In the genomic region with DNA sequence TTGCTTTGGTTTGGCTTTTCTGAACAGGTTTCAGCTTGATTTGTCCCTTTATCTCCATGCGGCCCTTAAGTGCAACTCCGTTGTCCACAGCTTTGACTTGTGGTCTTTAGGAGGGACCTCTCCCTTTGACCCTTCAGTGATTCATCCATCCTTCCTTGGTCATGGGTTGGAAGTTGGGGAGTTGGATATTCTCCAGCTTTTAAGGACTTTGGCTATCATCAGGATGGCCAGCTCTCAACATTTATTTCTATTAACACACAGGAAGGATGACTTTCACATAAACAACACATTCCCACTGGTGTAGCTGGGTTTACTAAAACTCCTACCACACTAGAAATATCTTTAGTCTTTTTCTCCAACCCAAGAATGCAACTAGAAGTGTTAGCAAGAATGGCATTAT, we compare ENCODE assay signal across 2 cellular contexts.
TF ChIP-seq lines count a peak whose summit lies in the region.

No MANE protein-coding gene starts in this region.

TF ChIP-seq in SK-N-SH, 30 proteins besides CTCF, POLR2A, EP300 and RAD21:
- TF ChIP-seq, protein P1, sequence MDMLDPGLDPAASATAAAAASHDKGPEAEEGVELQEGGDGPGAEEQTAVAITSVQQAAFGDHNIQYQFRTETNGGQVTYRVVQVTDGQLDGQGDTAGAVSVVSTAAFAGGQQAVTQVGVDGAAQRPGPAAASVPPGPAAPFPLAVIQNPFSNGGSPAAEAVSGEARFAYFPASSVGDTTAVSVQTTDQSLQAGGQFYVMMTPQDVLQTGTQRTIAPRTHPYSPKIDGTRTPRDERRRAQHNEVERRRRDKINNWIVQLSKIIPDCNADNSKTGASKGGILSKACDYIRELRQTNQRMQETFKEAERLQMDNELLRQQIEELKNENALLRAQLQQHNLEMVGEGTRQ (IDR thresholded peaks at IDR 0.05; ENCODE audit: borderline replicate concordance, low read depth, low read length) = no peak
- TF ChIP-seq FOXM1 (IDR thresholded peaks at IDR 0.05; ENCODE audit: low read depth) (no peak), ELF1 (IDR thresholded peaks at IDR 0.05) (no peak), FOXJ3 (CRISPR knock-in tag; IDR thresholded peaks at IDR 0.05) (no peak), MXI1 (IDR thresholded peaks at IDR 0.05; ENCODE audit: low read depth, low read length) (no peak), FOSL2 (IDR thresholded peaks at IDR 0.05; ENCODE audit: borderline replicate concordance, low read depth) (no peak), NFIC (IDR thresholded peaks at IDR 0.05; ENCODE audit: borderline replicate concordance) (no peak), JUND (IDR thresholded peaks at IDR 0.05) (no peak), SMC3 (IDR thresholded peaks at IDR 0.05; ENCODE audit: low read depth, low read length) (no peak), CHD2 (IDR thresholded peaks at IDR 0.05; ENCODE audit: low read length, partially characterized antibody) (no peak), NRF1 (IDR thresholded peaks at IDR 0.05; ENCODE audit: low read depth, low read length) (no peak), RCOR1 (IDR thresholded peaks at IDR 0.05; ENCODE audit: low read length) (no peak), MEF2A (IDR thresholded peaks at IDR 0.05; ENCODE audit: borderline replicate concordance, low read depth) (no peak), RFX5 (IDR thresholded peaks at IDR 0.05; ENCODE audit: low read length) (no peak), SIN3A (IDR thresholded peaks at IDR 0.05; ENCODE audit: borderline replicate concordance, low read depth, low read length) (no peak), YY1 (IDR thresholded peaks at IDR 0.05; ENCODE audit: low read depth) (no peak)
- TF ChIP-seq, protein P2, sequence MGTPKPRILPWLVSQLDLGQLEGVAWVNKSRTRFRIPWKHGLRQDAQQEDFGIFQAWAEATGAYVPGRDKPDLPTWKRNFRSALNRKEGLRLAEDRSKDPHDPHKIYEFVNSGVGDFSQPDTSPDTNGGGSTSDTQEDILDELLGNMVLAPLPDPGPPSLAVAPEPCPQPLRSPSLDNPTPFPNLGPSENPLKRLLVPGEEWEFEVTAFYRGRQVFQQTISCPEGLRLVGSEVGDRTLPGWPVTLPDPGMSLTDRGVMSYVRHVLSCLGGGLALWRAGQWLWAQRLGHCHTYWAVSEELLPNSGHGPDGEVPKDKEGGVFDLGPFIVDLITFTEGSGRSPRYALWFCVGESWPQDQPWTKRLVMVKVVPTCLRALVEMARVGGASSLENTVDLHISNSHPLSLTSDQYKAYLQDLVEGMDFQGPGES (IDR thresholded peaks at IDR 0.05; ENCODE audit: low read depth, low read length) = no peak
- TF ChIP-seq, protein P3, sequence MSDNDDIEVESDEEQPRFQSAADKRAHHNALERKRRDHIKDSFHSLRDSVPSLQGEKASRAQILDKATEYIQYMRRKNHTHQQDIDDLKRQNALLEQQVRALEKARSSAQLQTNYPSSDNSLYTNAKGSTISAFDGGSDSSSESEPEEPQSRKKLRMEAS (IDR thresholded peaks at IDR 0.05; ENCODE audit: low read depth) = no peak
- TF ChIP-seq, protein P4, sequence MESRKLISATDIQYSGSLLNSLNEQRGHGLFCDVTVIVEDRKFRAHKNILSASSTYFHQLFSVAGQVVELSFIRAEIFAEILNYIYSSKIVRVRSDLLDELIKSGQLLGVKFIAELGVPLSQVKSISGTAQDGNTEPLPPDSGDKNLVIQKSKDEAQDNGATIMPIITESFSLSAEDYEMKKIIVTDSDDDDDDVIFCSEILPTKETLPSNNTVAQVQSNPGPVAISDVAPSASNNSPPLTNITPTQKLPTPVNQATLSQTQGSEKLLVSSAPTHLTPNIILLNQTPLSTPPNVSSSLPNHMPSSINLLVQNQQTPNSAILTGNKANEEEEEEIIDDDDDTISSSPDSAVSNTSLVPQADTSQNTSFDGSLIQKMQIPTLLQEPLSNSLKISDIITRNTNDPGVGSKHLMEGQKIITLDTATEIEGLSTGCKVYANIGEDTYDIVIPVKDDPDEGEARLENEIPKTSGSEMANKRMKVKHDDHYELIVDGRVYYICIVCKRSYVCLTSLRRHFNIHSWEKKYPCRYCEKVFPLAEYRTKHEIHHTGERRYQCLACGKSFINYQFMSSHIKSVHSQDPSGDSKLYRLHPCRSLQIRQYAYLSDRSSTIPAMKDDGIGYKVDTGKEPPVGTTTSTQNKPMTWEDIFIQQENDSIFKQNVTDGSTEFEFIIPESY (IDR thresholded peaks at IDR 0.05; ENCODE audit: borderline replicate concordance, low read depth) = no peak

TF ChIP-seq in SK-N-SH treated with all-trans-retinoic acid at 6 μM for 48 hours, 23 proteins besides CTCF, POLR2A, EP300 and RAD21:
- TF ChIP-seq ARNTL (CRISPR knock-in tag; IDR thresholded peaks at IDR 0.05; ENCODE audit: borderline replicate concordance, low read depth) (no peak), ESRRG (CRISPR knock-in tag; IDR thresholded peaks at IDR 0.05) (no peak), ISL1 (CRISPR knock-in tag; IDR thresholded peaks at IDR 0.05) (no peak), ZC3H10 (CRISPR knock-in tag; IDR thresholded peaks at IDR 0.05) (no peak), OSR1 (CRISPR knock-in tag; IDR thresholded peaks at IDR 0.05) (no peak), SNAI2 (CRISPR knock-in tag; IDR thresholded peaks at IDR 0.05) (no peak)
